11 cellular contexts compared by ENCODE assay signal in the genomic region with DNA sequence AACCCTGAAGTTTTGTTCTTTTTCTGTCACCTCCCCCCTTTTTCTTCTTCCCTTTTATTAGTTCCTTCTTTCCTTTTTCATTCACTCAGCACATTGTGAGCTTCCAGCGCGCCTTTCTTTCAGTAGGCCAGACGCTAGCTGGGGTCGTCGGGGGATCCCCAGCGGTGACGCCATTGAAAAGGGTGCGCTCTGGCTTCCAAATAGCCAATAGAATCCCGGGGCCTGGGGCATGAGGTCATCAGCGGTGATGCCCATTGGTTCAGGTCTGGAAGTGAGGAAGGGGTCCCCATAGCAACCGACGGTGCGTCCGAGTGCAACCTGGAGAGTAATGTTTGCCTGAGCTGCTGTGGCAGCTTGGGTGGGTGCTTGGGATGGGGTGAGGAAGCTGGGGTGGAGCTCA. TPM values are rescaled to one million over a fixed set of nuclear protein-coding genes. Genes with fewer than 3 reads are reported as not detected.
A peak's percentile ranks its signal among the peaks of the same experiment; 100 is the strongest.
DNase-seq lines count a peak whose midpoint lies in the region; ATAC-seq and TF ChIP-seq lines count a peak whose summit lies in the region.
"Had no signal": no experiment of that assay in that cellular context is flagged by ENCODE, and none has a peak within 500 bp of the region (broad histone marks: within the 10 kb centered on the region; RNA-seq: fewer than 3 reads in every experiment).

No MANE protein-coding gene starts in this region.

- H3K4me2 ChIP-seq in GM23248 (ENCODE audit: unreplicated experiment), result peak overlapping the region; percentile 80

- ATAC-seq in mucosa of descending colon, result no peak
- ATAC-seq in GM21381 (IDR thresholded peaks at IDR 0.05; ENCODE audit: unreplicated experiment), result no peak
- no peak for ATAC-seq in HG02885 (IDR thresholded peaks at IDR 0.05; ENCODE audit: poor library complexity, unreplicated experiment)

- no peak overlapping the region; the same call in 1 of the 2 replicates for H3K4me3 ChIP-seq in GM23248
- no peak overlapping the region for H3K4me3 ChIP-seq in mucosa of descending colon

- intact Hi-C loops in mucosa of descending colon (cut with DNase I, micrococcal nuclease), result no loop called here

- H3K27ac ChIP-seq in 22Rv1 (peak overlapping the region; percentile 53; the same call in 1 of the 2 replicates), GM23248 (peak overlapping the region; percentile 44; the same call in 1 of the 2 replicates)

- H4K20me1 ChIP-seq in GM23248 (ENCODE audit: insufficient read depth), result no peaks in the 10 kb centered on the region

- no peaks in the 10 kb centered on the region for H3K79me2 ChIP-seq in GM23248 (ENCODE audit: insufficient read depth)

- H3K4me1 Mint-ChIP-seq in activated naive CD8-positive, alpha-beta T cell (ENCODE audit: low read depth), result peaks cover 25% of the 10 kb centered on the region

- H3F3A ChIP-seq in GM23248 (ENCODE audit: insufficient read depth), result no peaks in the 10 kb centered on the region

- 0 out of 2 replicates have a peak, but pooled peaks cover 4% of the 10 kb centered on the region for H3K4me1 ChIP-seq in GM23248 (ENCODE audit: insufficient read depth)
- peaks cover 16% of the 10 kb centered on the region for H3K4me1 ChIP-seq in mucosa of descending colon (ENCODE audit: low read depth)

- no peaks in the 10 kb centered on the region for H3K9me2 ChIP-seq in GM23248 (ENCODE audit: insufficient read depth)

- peak overlapping the region; percentile 19 for H3K27ac Mint-ChIP-seq in activated naive CD8-positive, alpha-beta T cell

- H3K36me3 ChIP-seq in GM23248 (ENCODE audit: low read depth) (no peaks in the 10 kb centered on the region), mucosa of descending colon (ENCODE audit: low read depth) (no peaks in the 10 kb centered on the region)

- no peaks in the 10 kb centered on the region for H3K27me3 ChIP-seq in GM23248 (replicated peaks; ENCODE audit: insufficient read depth)
- H3K27me3 ChIP-seq: upper lobe of left lung had no signal

- 80 to 81% methylated on average over 14 of the region's 14 CpGs for WGBS in GM23248 (ENCODE audit: low coverage in 1 of 2, low lambda C conversion rate in 2 of 2, missing lambda C conversion rate in 2 of 2), 2 experiments

- TF ChIP-seq CTCF in 22Rv1 (IDR thresholded peaks at IDR 0.05) (no peak), mucosa of descending colon (IDR thresholded peaks at IDR 0.05) (no peak)

- H3K4me3 Mint-ChIP-seq in activated naive CD8-positive, alpha-beta T cell, result peak overlapping the region; percentile 65

- H3K27me3 Mint-ChIP-seq in activated naive CD8-positive, alpha-beta T cell, result no peaks in the 10 kb centered on the region

- no peaks in the 10 kb centered on the region for H3K36me3 Mint-ChIP-seq in activated naive CD8-positive, alpha-beta T cell

- H3K9ac ChIP-seq in GM23248, result peak overlapping the region; percentile 78

- DNase-seq in GM23248 (no peak), mucosa of descending colon (peak in 2 of 3 donors; percentile 39 to 54), GM19238 (ENCODE audit: insufficient read length, low spot score) (no peak), NCI-H2081 (lab: John Stamatoyannopoulos, UW) (no peak)
- DNase-seq: DMS79 treated with DMSO at 0.1 percent for 48 hours; stimulated activated CD4-positive, alpha-beta T cell treated with anti-CD3 and anti-CD28 coated beads, Interleukin-15, amount 100 ng/mL, for 24 hours had no signal

- no peaks in the 10 kb centered on the region for H3K9me3 ChIP-seq in GM23248 (ENCODE audit: low read depth)
- no peaks in the 10 kb centered on the region for H3K9me3 ChIP-seq in mucosa of descending colon
- H3K9me3 ChIP-seq: upper lobe of left lung had no signal

- peak overlapping the region; percentile 69 for H2AFZ ChIP-seq in GM23248

- no peaks in the 10 kb centered on the region for H3K9me3 Mint-ChIP-seq in activated naive CD8-positive, alpha-beta T cell (ENCODE audit: low read depth)

- in situ Hi-C loops in GM23248 (cut with MboI), result no loop called here

RNA-seq across cellular contexts. Expression of a gene that starts 6.9 kb away (rescaled TPM):
- total RNA-seq in GM23248 (2014; rRNA removed; shearing (Covaris generic)), result 1.4 and 3.0 TPM in 2 replicates
- polyA plus RNA-seq in GM23248 (2016; fragmentation: Nextera tagmentation; extraction: Ambion mirVana), result 2.5 and 2.7 TPM in 2 replicates
- 10 to 100 TPM in 1 of 3 donors, 1 to 10 TPM in 2; 2.1 to 17.4 (median 5.6) TPM for total RNA-seq in mucosa of descending colon

RNA-seq across cellular contexts. Expression of a gene that starts 8.2 kb away (rescaled TPM):
- total RNA-seq in GM23248 (2014; rRNA removed; shearing (Covaris generic)), result 2.4 and 5.5 TPM in 2 replicates
- polyA plus RNA-seq in GM23248 (2016; fragmentation: Nextera tagmentation; extraction: Ambion mirVana), result 4.4 and 4.6 TPM in 2 replicates
- 10 to 100 TPM; 12.3 to 27.2 (median 26.4) TPM for total RNA-seq in mucosa of descending colon

RNA-seq across cellular contexts. Expression of a gene that starts 20.6 kb away (rescaled TPM):
- 85.6 and 109 TPM in 2 replicates for total RNA-seq in GM23248 (2014; rRNA removed; shearing (Covaris generic))
- polyA plus RNA-seq in GM23248 (2016; fragmentation: Nextera tagmentation; extraction: Ambion mirVana), result 73.0 and 80.4 TPM in 2 replicates
- 100 to 1,000 TPM in 1 of 3 donors, 10 to 100 TPM in 2; 71.8 to 148 (median 79.7) TPM for total RNA-seq in mucosa of descending colon

RNA-seq across cellular contexts. Expression of a gene that starts 38.1 kb away (rescaled TPM):
- not detected in 2 replicates for total RNA-seq in GM23248 (2014; rRNA removed; shearing (Covaris generic))
- polyA plus RNA-seq in GM23248 (2016; fragmentation: Nextera tagmentation; extraction: Ambion mirVana), result not detected in 2 replicates
- under 1 TPM in 2 of 3 donors, not detected in 1; 0.19 to 0.20 TPM for total RNA-seq in mucosa of descending colon

RNA-seq across cellular contexts. Expression of a gene that starts 38.1 kb away (rescaled TPM):
- total RNA-seq in GM23248 (2014; rRNA removed; shearing (Covaris generic)), result not detected in 2 replicates
- 0.14 and 0.16 TPM in 2 replicates for polyA plus RNA-seq in GM23248 (2016; fragmentation: Nextera tagmentation; extraction: Ambion mirVana)
- 1 to 10 TPM; 1.7 to 3.3 (median 2.3) TPM for total RNA-seq in mucosa of descending colon

Comparison
In these comparisons a context has a peak if more than half of its experiments do, and no peak if none do; other contexts are left out.
1. DNase-seq: peak in mucosa of descending colon (2 of 3); none in GM23248 (single experiment), GM19238 (single experiment) and NCI-H2081 (0 of 2).